9 cellular contexts compared by ENCODE assay signal in the genomic region with DNA sequence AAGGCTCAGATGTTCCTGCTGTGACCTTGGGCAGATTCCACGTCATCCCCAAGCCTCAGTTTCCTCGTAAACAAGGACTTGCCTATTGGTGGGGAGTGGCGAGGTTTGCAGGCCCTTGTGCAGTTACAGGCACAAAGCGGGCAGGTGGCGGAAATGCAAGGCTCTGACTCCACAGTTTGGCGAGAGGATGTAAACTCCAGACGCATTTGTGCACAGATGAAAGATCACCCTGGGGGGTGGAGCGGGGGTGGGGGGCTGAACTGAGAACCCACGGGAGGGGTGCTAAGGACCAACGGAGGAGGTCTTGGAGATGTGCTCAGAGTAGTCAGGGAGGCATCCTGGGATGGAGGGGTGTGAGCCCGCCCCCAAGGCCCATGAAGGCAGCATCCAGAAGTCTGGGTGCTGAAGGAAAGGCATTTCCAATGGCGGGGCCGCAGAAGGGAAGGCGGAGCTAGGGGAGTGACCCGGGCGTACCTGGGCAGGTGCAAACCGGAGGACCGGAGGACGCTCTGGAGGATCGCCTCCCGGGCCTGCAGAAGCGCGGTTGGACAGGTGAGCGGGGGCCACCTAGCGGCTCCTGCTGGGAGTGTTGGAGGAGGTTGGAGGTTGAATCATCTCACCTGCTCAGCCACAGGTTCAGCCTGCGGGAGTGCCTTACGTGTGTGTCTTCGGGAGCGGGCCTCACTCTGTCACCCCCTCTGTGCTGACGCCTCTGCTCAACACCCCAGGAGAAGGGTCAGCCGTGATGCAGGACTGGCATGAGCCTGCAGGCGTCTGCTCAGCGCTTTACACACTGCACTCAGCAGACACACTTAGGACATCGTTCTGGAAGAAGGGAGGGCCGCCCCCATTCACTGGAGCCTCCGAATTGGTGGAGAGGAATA. TPM values are rescaled to one million over a fixed set of nuclear protein-coding genes. Genes with fewer than 3 reads are reported as not detected.
DNase-seq lines count a peak whose midpoint lies in the region; ATAC-seq, FAIRE-seq and TF ChIP-seq lines count a peak whose summit lies in the region.
"Had no signal": no experiment of that assay in that cellular context is flagged by ENCODE, and none has a peak within 500 bp of the region (broad histone marks: within the 10 kb centered on the region; RNA-seq: fewer than 3 reads in every experiment).

No MANE protein-coding gene starts in this region.

- intact Hi-C loops in HepG2 (cut with micrococcal nuclease; ENCODE audit: unreplicated experiment) = loop anchor here (1.0 kb wide), 2 partner anchors 45 to 75 kb away; partner anchors contain the start of gene QRFP

- no peak overlapping the region for H2AFZ ChIP-seq in HepG2 (ENCODE audit: low read length)

- no peak overlapping the region for H3K9ac ChIP-seq in HepG2 (ENCODE audit: insufficient read depth, low read depth, low read length)
- H3K9ac ChIP-seq: BLaER1 treated with 17β-estradiol and CSF1 and Interleukin-3, amounts not matched to agents 10 nM and 100 nM had no signal

- H3K27me3 ChIP-seq in HepG2 (ENCODE audit: control insufficient read depth in 1 of 2, insufficient read depth in 2 of 2, low read length in 2 of 2) = peaks cover 11 to 87% of the 10 kb centered on the region in 2 experiments

- BruUV-seq in HepG2 (replicated peaks; lab: Mats Ljungman, UMichigan) = no TSS peak

- TF ChIP-seq EP300 in HepG2 (IDR thresholded peaks at IDR 0.05; ENCODE audit: low read depth in 2 of 2, low read length in 2 of 2) = no peak
- TF ChIP-seq EP300 in HepG2 (CRISPR knock-in tag; IDR thresholded peaks at IDR 0.05; ENCODE audit: borderline replicate concordance) = no peak

- peaks cover 24% of the 10 kb centered on the region for H3K4me1 ChIP-seq in HepG2 (ENCODE audit: insufficient read depth, low read length)

- ATAC-seq in HepG2 (peak; percentile 75), HG03196 (IDR thresholded peaks at IDR 0.05; ENCODE audit: unreplicated experiment) (no peak)

- in situ Hi-C loops in HepG2 (cut with HindIII; ENCODE audit: extremely low pct_ligation_motif_present, low pct_unique_long_range_greater_than_20kb) = loop anchor here (5.0 to 10.0 kb wide), 2 partner anchors 44 to 166 kb away; partner anchors contain the start of gene QRFP

- H3K79me2 ChIP-seq in HepG2 (ENCODE audit: insufficient read depth, low read length) = no peaks in the 10 kb centered on the region

- CTCF ChIA-PET in HepG2 (lab: Yijun Ruan, JAX; ENCODE audit: low intra/inter-chr PET ratio, low total read pairs) = interaction anchor here (0.6 to 1.9 kb wide), 5 partner anchors 42 to 234 kb away, joined by 3 to 13 read pairs (median 4); partner anchors contain the start of gene QRFP

- no peak overlapping the region for H3K4me3 ChIP-seq in HepG2 (replicated peaks in 1 of 3; ENCODE audit: insufficient read depth in 1 of 3, low read depth in 2 of 3, low read length in 3 of 3)
- H3K4me3 ChIP-seq: BLaER1 treated with 17β-estradiol and CSF1 and Interleukin-3, amounts not matched to agents 10 nM and 100 nM had no signal

- H4K20me1 ChIP-seq in HepG2 (ENCODE audit: insufficient read depth, low read length) = peaks cover 13% of the 10 kb centered on the region; the same call in 1 of the 2 replicates

- TF ChIP-seq CTCF in HepG2 (CRISPR knock-in tag; IDR thresholded peaks at IDR 0.05) = peak; percentile 94

- TF ChIP-seq RAD21 in HepG2 (CRISPR knock-in tag; IDR thresholded peaks at IDR 0.05) = peak; percentile 87

- 24% methylated on average over 16 of the region's 36 CpGs for WGBS in HepG2 (ENCODE audit: low lambda C conversion rate)

- no peak for TF ChIP-seq POLR2A in HepG2 (IDR thresholded peaks at IDR 0.05; ENCODE audit: insufficient read depth in 1 of 2, low read depth in 2 of 2, low read length in 2 of 2)

- no peaks in the 10 kb centered on the region for H3K36me3 ChIP-seq in HepG2 (replicated peaks in 1 of 2; ENCODE audit: control insufficient read depth in 1 of 2, insufficient read depth in 2 of 2, low read length in 2 of 2)
- H3K36me3 ChIP-seq: BLaER1 treated with 17β-estradiol and CSF1 and Interleukin-3, amounts not matched to agents 10 nM and 100 nM had no signal

- H3K27ac ChIP-seq in HepG2 (ENCODE audit: extremely low read length, insufficient read depth, low read length) = no peak overlapping the region
- H3K27ac ChIP-seq: BLaER1 treated with 17β-estradiol and CSF1 and Interleukin-3, amounts not matched to agents 10 nM and 100 nM had no signal

- POLR2A ChIA-PET in HepG2 (lab: Yijun Ruan, JAX) = no interaction called here

- DNase-seq in NCI-H1436 (lab: John Stamatoyannopoulos, UW) = peak; percentile 63
- DNase-seq in NCI-H1436 treated with DMSO at 0.1 percent for 48 hours (lab: John Stamatoyannopoulos, UW) = no peak
- peak; percentile 75 for DNase-seq in NCI-H146 treated with DMSO at 0.1 percent for 48 hours (lab: John Stamatoyannopoulos, UW; ENCODE audit: unreplicated experiment)
- DNase-seq in activated CD4-positive, alpha-beta T cell treated with anti-CD3 and anti-CD28 coated beads for 1 hour = peak; percentile 56
- peak; percentile 51 for DNase-seq in central memory CD4-positive, alpha-beta T cell
- peak; percentile 47 for DNase-seq in HepG2 (ENCODE audit: low spot score)
- peak; percentile 42 for DNase-seq in stimulated activated CD8-positive, alpha-beta memory T cell treated with anti-CD3 and anti-CD28 coated beads, Interleukin-12 subunit alpha, Interleukin-12 subunit beta, amount 100 ng/mL, for 1 hour (ENCODE audit: low read depth)

- H3K9me3 ChIP-seq in HepG2 (ENCODE audit: low read length) = no peaks in the 10 kb centered on the region
- H3K9me3 ChIP-seq: BLaER1 treated with 17β-estradiol and CSF1 and Interleukin-3, amounts not matched to agents 10 nM and 100 nM had no signal

- H3K4me2 ChIP-seq in HepG2 (ENCODE audit: low read depth, low read length) = no peak overlapping the region

- no peak for FAIRE-seq in HepG2 (lab: Jason Lieb, UNC)

TF ChIP-seq in HepG2, 621 proteins besides CTCF, POLR2A, EP300 and RAD21 (continues in another document):
- peak; percentile 17 for TF ChIP-seq HNRNPLL (IDR thresholded peaks at IDR 0.05; ENCODE audit: low read depth, low read length, poor library complexity, severe bottlenecking)

RNA-seq across cellular contexts. Expression of gene FIBCD1, which starts 1.9 kb away (rescaled TPM):
- 0.89 TPM in 1 of 2 replicates, not detected in the other for total RNA-seq in HepG2 (2016; rRNA removed; fragmentation: Illumina TruSeq; extraction: Trizol)
- total RNA-seq in HepG2 (2016; cell fraction: cytosol; rRNA removed; fragmentation: Illumina TruSeq; extraction: Trizol; ENCODE audit: low read depth) = 4.4 and 6.3 TPM in 2 replicates
- total RNA-seq in HepG2 (2016; cell fraction: insoluble cytoplasmic fraction; rRNA removed; fragmentation: Illumina TruSeq; extraction: Trizol) = 0.74 and 1.1 TPM in 2 replicates
- total RNA-seq in HepG2 (2016; cell fraction: membrane; rRNA removed; fragmentation: Illumina TruSeq; extraction: Trizol) = 2.3 and 4.5 TPM in 2 replicates
- total RNA-seq in HepG2 (2016; cell fraction: nucleus; rRNA removed; fragmentation: Illumina TruSeq; extraction: Trizol) = 0.56 TPM in 1 of 2 replicates, not detected in the other
- 0.55 and 1.3 TPM in 2 replicates for polyA plus RNA-seq in HepG2 (2011; rRNA removed)
- 0.55 and 1.1 TPM in 2 replicates for polyA plus RNA-seq in HepG2 (2011; cell fraction: cytosol; rRNA removed)
- 0.40 and 1.6 TPM in 2 replicates for polyA plus RNA-seq in HepG2 (2011; cell fraction: nucleus; rRNA removed)
- polyA plus RNA-seq in HepG2 (2012) = 0.09 TPM in 1 of 2 replicates, not detected in the other
- 5.8 and 6.8 TPM in 2 replicates for polyA plus RNA-seq in HepG2 (2016; cell fraction: cytosol; fragmentation: Illumina TruSeq; extraction: Trizol; ENCODE audit: low read depth)
- 0.68 TPM in 1 of 2 replicates, not detected in the other for polyA plus RNA-seq in HepG2 (2016; cell fraction: insoluble cytoplasmic fraction; fragmentation: Illumina TruSeq; extraction: Trizol; ENCODE audit: low read depth)
- polyA plus RNA-seq in HepG2 (2016; cell fraction: membrane; fragmentation: Illumina TruSeq; extraction: Trizol; ENCODE audit: low read depth) = 2.8 and 3.7 TPM in 2 replicates
- 0.70 and 1.6 TPM in 2 replicates for polyA plus RNA-seq in HepG2 (2016; cell fraction: nucleus; fragmentation: Illumina TruSeq; extraction: Trizol; ENCODE audit: insufficient read depth, low read depth)
- 0.92 and 8.0 TPM in 2 replicates for polyA minus RNA-seq in HepG2 (2011; rRNA and poly(A)+ RNA removed; ENCODE audit: low replicate concordance)
- polyA minus RNA-seq in HepG2 (2011; cell fraction: cytosol; rRNA and poly(A)+ RNA removed) = 0.62 TPM in 1 of 2 replicates, not detected in the other
- polyA minus RNA-seq in HepG2 (2011; cell fraction: nucleus; rRNA and poly(A)+ RNA removed) = 1.3 TPM in 1 of 2 replicates, not detected in the other

RNA-seq across cellular contexts. Expression of gene QRFP, which starts 44.3 kb away (rescaled TPM):
- not detected in 2 replicates for total RNA-seq in HepG2 (2016; rRNA removed; fragmentation: Illumina TruSeq; extraction: Trizol)
- total RNA-seq in HepG2 (2016; cell fraction: cytosol; rRNA removed; fragmentation: Illumina TruSeq; extraction: Trizol; ENCODE audit: low read depth) = not detected in 2 replicates
- not detected in 2 replicates for total RNA-seq in HepG2 (2016; cell fraction: insoluble cytoplasmic fraction; rRNA removed; fragmentation: Illumina TruSeq; extraction: Trizol)
- total RNA-seq in HepG2 (2016; cell fraction: membrane; rRNA removed; fragmentation: Illumina TruSeq; extraction: Trizol) = not detected in 2 replicates
- total RNA-seq in HepG2 (2016; cell fraction: nucleus; rRNA removed; fragmentation: Illumina TruSeq; extraction: Trizol) = not detected in 2 replicates
- not detected in 2 replicates for polyA plus RNA-seq in HepG2 (2011; rRNA removed)
- polyA plus RNA-seq in HepG2 (2011; cell fraction: cytosol; rRNA removed) = not detected in 2 replicates
- polyA plus RNA-seq in HepG2 (2011; cell fraction: nucleus; rRNA removed) = not detected in 2 replicates
- 0.15 TPM in 1 of 2 replicates, not detected in the other for polyA plus RNA-seq in HepG2 (2012)
- not detected in 2 replicates for polyA plus RNA-seq in HepG2 (2016; cell fraction: cytosol; fragmentation: Illumina TruSeq; extraction: Trizol; ENCODE audit: low read depth)
- not detected in 2 replicates for polyA plus RNA-seq in HepG2 (2016; cell fraction: insoluble cytoplasmic fraction; fragmentation: Illumina TruSeq; extraction: Trizol; ENCODE audit: low read depth)
- polyA plus RNA-seq in HepG2 (2016; cell fraction: membrane; fragmentation: Illumina TruSeq; extraction: Trizol; ENCODE audit: low read depth) = not detected in 2 replicates
- not detected in 2 replicates for polyA plus RNA-seq in HepG2 (2016; cell fraction: nucleus; fragmentation: Illumina TruSeq; extraction: Trizol; ENCODE audit: insufficient read depth, low read depth)
- not detected in 2 replicates for polyA minus RNA-seq in HepG2 (2011; rRNA and poly(A)+ RNA removed; ENCODE audit: low replicate concordance)
- not detected in 2 replicates for polyA minus RNA-seq in HepG2 (2011; cell fraction: cytosol; rRNA and poly(A)+ RNA removed)
- polyA minus RNA-seq in HepG2 (2011; cell fraction: nucleus; rRNA and poly(A)+ RNA removed) = not detected in 2 replicates
